In genomic region chr14:96204151-96205058, GRCh38 we compare ENCODE assay signal across 1 cellular context.
TF ChIP-seq lines count a peak whose summit lies in the region.

Gene BDKRB2 (plus strand): TSS chr14:96204839. CDS start chr14:96237108, 32,269 bp downstream.

TF ChIP-seq in GM12878, 131 proteins besides CTCF, POLR2A, EP300 and RAD21 (continued from another document):
- TF ChIP-seq, protein P1, sequence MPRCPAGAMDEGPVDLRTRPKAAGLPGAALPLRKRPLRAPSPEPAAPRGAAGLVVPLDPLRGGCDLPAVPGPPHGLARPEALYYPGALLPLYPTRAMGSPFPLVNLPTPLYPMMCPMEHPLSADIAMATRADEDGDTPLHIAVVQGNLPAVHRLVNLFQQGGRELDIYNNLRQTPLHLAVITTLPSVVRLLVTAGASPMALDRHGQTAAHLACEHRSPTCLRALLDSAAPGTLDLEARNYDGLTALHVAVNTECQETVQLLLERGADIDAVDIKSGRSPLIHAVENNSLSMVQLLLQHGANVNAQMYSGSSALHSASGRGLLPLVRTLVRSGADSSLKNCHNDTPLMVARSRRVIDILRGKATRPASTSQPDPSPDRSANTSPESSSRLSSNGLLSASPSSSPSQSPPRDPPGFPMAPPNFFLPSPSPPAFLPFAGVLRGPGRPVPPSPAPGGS (IDR thresholded peaks at IDR 0.05; ENCODE audit: borderline replicate concordance, insufficient read depth, low read depth, low read length, poor library complexity, severe bottlenecking): no peak
- TF ChIP-seq IKZF1 (conservative IDR thresholded peaks at IDR 0.05): 0 out of 2 replicates have a peak, but pooled peaks have one; percentile 55
- peak; percentile 44; the same call in 1 of the 2 replicates for TF ChIP-seq GATAD2B (conservative IDR thresholded peaks at IDR 0.05; ENCODE audit: low read depth)
- TF ChIP-seq ATF7 (IDR thresholded peaks at IDR 0.05; ENCODE audit: low read depth): peak; percentile 64
- no peak for TF ChIP-seq IKZF2 (IDR thresholded peaks at IDR 0.05)
